In the genomic region with DNA sequence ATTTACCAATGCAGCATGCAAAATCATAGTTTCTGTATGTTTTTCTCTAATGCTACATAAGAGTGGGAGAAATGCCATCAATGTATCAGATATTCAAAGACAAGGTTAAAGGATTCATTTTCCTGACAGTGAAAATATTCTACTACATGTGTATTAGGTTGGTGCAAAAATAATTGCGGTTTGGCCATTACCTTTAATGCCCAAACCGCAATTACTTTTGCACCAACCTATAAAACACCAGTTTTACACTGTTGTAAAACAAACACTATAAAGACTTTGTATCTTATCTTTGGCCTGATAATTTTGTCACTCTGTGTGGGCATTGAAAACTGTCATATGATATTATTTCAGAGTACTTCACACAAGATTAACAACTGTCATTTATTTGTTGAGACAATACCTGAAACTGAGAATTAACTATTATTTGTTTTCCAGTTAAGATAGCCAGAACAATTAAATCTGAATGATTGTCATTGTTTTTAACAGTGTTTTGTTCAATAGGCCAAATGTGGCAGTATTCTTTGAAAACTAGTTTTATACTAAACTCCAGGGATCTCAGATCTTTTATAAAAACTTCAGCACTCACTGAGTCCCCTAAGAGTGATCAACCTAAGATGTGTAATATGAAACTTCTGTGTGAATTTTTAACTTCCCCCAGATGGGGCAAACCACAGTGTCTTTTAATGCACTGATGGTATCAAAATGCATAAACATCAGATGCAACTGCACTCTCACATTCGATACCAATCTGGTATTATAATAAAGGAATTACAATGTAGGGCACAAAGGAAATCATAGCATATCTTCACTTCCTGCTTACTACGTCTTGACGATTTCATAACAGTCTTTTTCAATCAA, we compare ENCODE assay signal across 2 cellular contexts.
TF ChIP-seq lines count a peak whose summit lies in the region.

No MANE protein-coding gene starts in this region.

TF ChIP-seq in SK-N-SH treated with all-trans-retinoic acid at 6 μM for 48 hours, 23 proteins besides CTCF, POLR2A, EP300 and RAD21 (continued from another document):
- TF ChIP-seq, protein P1, sequence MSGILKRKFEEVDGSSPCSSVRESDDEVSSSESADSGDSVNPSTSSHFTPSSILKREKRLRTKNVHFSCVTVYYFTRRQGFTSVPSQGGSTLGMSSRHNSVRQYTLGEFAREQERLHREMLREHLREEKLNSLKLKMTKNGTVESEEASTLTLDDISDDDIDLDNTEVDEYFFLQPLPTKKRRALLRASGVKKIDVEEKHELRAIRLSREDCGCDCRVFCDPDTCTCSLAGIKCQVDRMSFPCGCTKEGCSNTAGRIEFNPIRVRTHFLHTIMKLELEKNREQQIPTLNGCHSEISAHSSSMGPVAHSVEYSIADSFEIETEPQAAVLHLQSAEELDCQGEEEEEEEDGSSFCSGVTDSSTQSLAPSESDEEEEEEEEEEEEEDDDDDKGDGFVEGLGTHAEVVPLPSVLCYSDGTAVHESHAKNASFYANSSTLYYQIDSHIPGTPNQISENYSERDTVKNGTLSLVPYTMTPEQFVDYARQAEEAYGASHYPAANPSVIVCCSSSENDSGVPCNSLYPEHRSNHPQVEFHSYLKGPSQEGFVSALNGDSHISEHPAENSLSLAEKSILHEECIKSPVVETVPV (CRISPR knock-in tag; IDR thresholded peaks at IDR 0.05) = no peak
- TF ChIP-seq, protein P2, sequence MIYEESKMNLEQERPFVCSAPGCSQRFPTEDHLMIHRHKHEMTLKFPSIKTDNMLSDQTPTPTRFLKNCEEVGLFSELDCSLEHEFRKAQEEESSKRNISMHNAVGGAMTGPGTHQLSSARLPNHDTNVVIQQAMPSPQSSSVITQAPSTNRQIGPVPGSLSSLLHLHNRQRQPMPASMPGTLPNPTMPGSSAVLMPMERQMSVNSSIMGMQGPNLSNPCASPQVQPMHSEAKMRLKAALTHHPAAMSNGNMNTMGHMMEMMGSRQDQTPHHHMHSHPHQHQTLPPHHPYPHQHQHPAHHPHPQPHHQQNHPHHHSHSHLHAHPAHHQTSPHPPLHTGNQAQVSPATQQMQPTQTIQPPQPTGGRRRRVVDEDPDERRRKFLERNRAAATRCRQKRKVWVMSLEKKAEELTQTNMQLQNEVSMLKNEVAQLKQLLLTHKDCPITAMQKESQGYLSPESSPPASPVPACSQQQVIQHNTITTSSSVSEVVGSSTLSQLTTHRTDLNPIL (CRISPR knock-in tag; IDR thresholded peaks at IDR 0.05; ENCODE audit: low read depth) = no peak
- TF ChIP-seq ARNTL (CRISPR knock-in tag; IDR thresholded peaks at IDR 0.05; ENCODE audit: borderline replicate concordance, low read depth) = no peak
- TF ChIP-seq ZNF8 (CRISPR knock-in tag; IDR thresholded peaks at IDR 0.05) = no peak
- TF ChIP-seq SNAI2 (CRISPR knock-in tag; IDR thresholded peaks at IDR 0.05) = no peak
- no peak for TF ChIP-seq GLIS3 (CRISPR knock-in tag; IDR thresholded peaks at IDR 0.05)
- TF ChIP-seq, protein P3, sequence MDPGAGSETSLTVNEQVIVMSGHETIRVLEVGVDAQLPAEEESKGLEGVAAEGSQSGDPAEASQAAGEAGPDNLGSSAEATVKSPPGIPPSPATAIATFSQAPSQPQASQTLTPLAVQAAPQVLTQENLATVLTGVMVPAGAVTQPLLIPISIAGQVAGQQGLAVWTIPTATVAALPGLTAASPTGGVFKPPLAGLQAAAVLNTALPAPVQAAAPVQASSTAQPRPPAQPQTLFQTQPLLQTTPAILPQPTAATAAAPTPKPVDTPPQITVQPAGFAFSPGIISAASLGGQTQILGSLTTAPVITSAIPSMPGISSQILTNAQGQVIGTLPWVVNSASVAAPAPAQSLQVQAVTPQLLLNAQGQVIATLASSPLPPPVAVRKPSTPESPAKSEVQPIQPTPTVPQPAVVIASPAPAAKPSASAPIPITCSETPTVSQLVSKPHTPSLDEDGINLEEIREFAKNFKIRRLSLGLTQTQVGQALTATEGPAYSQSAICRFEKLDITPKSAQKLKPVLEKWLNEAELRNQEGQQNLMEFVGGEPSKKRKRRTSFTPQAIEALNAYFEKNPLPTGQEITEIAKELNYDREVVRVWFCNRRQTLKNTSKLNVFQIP (CRISPR knock-in tag; IDR thresholded peaks at IDR 0.05; ENCODE audit: borderline replicate concordance, low read depth) = no peak
- no peak for TF ChIP-seq BACH2 (CRISPR knock-in tag; IDR thresholded peaks at IDR 0.05; ENCODE audit: borderline replicate concordance)
- TF ChIP-seq ZC3H10 (CRISPR knock-in tag; IDR thresholded peaks at IDR 0.05) = no peak
- TF ChIP-seq, protein P4, sequence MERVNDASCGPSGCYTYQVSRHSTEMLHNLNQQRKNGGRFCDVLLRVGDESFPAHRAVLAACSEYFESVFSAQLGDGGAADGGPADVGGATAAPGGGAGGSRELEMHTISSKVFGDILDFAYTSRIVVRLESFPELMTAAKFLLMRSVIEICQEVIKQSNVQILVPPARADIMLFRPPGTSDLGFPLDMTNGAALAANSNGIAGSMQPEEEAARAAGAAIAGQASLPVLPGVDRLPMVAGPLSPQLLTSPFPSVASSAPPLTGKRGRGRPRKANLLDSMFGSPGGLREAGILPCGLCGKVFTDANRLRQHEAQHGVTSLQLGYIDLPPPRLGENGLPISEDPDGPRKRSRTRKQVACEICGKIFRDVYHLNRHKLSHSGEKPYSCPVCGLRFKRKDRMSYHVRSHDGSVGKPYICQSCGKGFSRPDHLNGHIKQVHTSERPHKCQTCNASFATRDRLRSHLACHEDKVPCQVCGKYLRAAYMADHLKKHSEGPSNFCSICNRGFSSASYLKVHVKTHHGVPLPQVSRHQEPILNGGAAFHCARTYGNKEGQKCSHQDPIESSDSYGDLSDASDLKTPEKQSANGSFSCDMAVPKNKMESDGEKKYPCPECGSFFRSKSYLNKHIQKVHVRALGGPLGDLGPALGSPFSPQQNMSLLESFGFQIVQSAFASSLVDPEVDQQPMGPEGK (CRISPR knock-in tag; IDR thresholded peaks at IDR 0.05; ENCODE audit: borderline replicate concordance) = no peak
- no peak for TF ChIP-seq ZNF565 (CRISPR knock-in tag; conservative IDR thresholded peaks at IDR 0.05; ENCODE audit: low read depth)
- no peak for TF ChIP-seq ISL1 (CRISPR knock-in tag; IDR thresholded peaks at IDR 0.05)
- TF ChIP-seq, protein P5, sequence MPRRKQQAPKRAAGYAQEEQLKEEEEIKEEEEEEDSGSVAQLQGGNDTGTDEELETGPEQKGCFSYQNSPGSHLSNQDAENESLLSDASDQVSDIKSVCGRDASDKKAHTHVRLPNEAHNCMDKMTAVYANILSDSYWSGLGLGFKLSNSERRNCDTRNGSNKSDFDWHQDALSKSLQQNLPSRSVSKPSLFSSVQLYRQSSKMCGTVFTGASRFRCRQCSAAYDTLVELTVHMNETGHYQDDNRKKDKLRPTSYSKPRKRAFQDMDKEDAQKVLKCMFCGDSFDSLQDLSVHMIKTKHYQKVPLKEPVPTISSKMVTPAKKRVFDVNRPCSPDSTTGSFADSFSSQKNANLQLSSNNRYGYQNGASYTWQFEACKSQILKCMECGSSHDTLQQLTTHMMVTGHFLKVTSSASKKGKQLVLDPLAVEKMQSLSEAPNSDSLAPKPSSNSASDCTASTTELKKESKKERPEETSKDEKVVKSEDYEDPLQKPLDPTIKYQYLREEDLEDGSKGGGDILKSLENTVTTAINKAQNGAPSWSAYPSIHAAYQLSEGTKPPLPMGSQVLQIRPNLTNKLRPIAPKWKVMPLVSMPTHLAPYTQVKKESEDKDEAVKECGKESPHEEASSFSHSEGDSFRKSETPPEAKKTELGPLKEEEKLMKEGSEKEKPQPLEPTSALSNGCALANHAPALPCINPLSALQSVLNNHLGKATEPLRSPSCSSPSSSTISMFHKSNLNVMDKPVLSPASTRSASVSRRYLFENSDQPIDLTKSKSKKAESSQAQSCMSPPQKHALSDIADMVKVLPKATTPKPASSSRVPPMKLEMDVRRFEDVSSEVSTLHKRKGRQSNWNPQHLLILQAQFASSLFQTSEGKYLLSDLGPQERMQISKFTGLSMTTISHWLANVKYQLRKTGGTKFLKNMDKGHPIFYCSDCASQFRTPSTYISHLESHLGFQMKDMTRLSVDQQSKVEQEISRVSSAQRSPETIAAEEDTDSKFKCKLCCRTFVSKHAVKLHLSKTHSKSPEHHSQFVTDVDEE (CRISPR knock-in tag; IDR thresholded peaks at IDR 0.05) = no peak

TF ChIP-seq in SK-N-SH, 30 proteins besides CTCF, POLR2A, EP300 and RAD21 (continued from another document):
- TF ChIP-seq, protein P6, sequence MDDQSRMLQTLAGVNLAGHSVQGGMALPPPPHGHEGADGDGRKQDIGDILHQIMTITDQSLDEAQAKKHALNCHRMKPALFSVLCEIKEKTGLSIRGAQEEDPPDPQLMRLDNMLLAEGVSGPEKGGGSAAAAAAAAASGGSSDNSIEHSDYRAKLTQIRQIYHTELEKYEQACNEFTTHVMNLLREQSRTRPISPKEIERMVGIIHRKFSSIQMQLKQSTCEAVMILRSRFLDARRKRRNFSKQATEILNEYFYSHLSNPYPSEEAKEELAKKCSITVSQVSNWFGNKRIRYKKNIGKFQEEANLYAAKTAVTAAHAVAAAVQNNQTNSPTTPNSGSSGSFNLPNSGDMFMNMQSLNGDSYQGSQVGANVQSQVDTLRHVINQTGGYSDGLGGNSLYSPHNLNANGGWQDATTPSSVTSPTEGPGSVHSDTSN (IDR thresholded peaks at IDR 0.05) = no peak
- no peak for TF ChIP-seq FOSL2 (IDR thresholded peaks at IDR 0.05; ENCODE audit: borderline replicate concordance, low read depth)
- TF ChIP-seq, protein P7, sequence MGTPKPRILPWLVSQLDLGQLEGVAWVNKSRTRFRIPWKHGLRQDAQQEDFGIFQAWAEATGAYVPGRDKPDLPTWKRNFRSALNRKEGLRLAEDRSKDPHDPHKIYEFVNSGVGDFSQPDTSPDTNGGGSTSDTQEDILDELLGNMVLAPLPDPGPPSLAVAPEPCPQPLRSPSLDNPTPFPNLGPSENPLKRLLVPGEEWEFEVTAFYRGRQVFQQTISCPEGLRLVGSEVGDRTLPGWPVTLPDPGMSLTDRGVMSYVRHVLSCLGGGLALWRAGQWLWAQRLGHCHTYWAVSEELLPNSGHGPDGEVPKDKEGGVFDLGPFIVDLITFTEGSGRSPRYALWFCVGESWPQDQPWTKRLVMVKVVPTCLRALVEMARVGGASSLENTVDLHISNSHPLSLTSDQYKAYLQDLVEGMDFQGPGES (IDR thresholded peaks at IDR 0.05; ENCODE audit: low read depth, low read length) = no peak
- TF ChIP-seq, protein P8, sequence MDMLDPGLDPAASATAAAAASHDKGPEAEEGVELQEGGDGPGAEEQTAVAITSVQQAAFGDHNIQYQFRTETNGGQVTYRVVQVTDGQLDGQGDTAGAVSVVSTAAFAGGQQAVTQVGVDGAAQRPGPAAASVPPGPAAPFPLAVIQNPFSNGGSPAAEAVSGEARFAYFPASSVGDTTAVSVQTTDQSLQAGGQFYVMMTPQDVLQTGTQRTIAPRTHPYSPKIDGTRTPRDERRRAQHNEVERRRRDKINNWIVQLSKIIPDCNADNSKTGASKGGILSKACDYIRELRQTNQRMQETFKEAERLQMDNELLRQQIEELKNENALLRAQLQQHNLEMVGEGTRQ (IDR thresholded peaks at IDR 0.05; ENCODE audit: borderline replicate concordance, low read depth, low read length) = no peak
- TF ChIP-seq, protein P9, sequence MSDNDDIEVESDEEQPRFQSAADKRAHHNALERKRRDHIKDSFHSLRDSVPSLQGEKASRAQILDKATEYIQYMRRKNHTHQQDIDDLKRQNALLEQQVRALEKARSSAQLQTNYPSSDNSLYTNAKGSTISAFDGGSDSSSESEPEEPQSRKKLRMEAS (IDR thresholded peaks at IDR 0.05; ENCODE audit: low read depth) = no peak
- TF ChIP-seq, protein P10, sequence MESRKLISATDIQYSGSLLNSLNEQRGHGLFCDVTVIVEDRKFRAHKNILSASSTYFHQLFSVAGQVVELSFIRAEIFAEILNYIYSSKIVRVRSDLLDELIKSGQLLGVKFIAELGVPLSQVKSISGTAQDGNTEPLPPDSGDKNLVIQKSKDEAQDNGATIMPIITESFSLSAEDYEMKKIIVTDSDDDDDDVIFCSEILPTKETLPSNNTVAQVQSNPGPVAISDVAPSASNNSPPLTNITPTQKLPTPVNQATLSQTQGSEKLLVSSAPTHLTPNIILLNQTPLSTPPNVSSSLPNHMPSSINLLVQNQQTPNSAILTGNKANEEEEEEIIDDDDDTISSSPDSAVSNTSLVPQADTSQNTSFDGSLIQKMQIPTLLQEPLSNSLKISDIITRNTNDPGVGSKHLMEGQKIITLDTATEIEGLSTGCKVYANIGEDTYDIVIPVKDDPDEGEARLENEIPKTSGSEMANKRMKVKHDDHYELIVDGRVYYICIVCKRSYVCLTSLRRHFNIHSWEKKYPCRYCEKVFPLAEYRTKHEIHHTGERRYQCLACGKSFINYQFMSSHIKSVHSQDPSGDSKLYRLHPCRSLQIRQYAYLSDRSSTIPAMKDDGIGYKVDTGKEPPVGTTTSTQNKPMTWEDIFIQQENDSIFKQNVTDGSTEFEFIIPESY (IDR thresholded peaks at IDR 0.05; ENCODE audit: borderline replicate concordance, low read depth) = no peak
- TF ChIP-seq, protein P11, sequence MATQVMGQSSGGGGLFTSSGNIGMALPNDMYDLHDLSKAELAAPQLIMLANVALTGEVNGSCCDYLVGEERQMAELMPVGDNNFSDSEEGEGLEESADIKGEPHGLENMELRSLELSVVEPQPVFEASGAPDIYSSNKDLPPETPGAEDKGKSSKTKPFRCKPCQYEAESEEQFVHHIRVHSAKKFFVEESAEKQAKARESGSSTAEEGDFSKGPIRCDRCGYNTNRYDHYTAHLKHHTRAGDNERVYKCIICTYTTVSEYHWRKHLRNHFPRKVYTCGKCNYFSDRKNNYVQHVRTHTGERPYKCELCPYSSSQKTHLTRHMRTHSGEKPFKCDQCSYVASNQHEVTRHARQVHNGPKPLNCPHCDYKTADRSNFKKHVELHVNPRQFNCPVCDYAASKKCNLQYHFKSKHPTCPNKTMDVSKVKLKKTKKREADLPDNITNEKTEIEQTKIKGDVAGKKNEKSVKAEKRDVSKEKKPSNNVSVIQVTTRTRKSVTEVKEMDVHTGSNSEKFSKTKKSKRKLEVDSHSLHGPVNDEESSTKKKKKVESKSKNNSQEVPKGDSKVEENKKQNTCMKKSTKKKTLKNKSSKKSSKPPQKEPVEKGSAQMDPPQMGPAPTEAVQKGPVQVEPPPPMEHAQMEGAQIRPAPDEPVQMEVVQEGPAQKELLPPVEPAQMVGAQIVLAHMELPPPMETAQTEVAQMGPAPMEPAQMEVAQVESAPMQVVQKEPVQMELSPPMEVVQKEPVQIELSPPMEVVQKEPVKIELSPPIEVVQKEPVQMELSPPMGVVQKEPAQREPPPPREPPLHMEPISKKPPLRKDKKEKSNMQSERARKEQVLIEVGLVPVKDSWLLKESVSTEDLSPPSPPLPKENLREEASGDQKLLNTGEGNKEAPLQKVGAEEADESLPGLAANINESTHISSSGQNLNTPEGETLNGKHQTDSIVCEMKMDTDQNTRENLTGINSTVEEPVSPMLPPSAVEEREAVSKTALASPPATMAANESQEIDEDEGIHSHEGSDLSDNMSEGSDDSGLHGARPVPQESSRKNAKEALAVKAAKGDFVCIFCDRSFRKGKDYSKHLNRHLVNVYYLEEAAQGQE (IDR thresholded peaks at IDR 0.05; ENCODE audit: low read depth, low read length) = no peak
- no peak for TF ChIP-seq TEAD4 (IDR thresholded peaks at IDR 0.05; ENCODE audit: borderline replicate concordance, insufficient read depth)
- no peak for TF ChIP-seq TCF12 (IDR thresholded peaks at IDR 0.05)
- no peak for TF ChIP-seq FOXJ3 (CRISPR knock-in tag; IDR thresholded peaks at IDR 0.05)
